23 cellular contexts compared by ENCODE assay signal in the genomic region with DNA sequence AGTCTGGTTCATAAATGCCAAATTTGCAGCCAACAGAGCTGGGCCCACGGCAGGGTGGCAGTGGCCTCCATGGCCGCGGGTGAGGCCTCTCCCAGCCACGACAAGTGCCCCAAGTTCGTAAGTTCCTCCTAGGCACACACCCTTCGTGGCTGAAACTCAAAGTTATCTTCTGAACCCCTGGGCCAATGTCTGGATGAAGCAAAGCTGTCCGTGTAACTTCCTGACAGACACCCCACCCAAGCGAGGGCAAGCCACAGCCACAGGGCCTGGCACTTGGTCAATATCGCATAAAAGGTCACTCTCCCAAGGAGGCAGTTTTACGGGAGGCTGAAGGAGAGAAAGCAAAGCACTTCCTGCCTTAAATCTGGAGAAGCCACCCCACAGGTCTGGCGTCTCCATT. TPM values are rescaled to one million over a fixed set of nuclear protein-coding genes. Genes with fewer than 3 reads are reported as not detected.
"Had no signal": no experiment of that assay in that cellular context is flagged by ENCODE, and none has a peak within 500 bp of the region (broad histone marks: within the 10 kb centered on the region; RNA-seq: fewer than 3 reads in every experiment).

No MANE protein-coding gene starts in this region.

- H3K4me3 Mint-ChIP-seq: activated CD4-positive, alpha-beta memory T cell treated with anti-CD3 and anti-CD28 coated beads, Interleukin-2, amount 10 ng/mL, durations not matched to agents 7 days and 5 days; activated CD4-positive, alpha-beta T cell treated with anti-CD3 and anti-CD28 coated beads, Interleukin-2, amount 10 ng/mL, durations not matched to agents 24 days and 14 days; activated naive CD4-positive, alpha-beta T cell treated with anti-CD3 and anti-CD28 coated beads for 36 hours; activated naive CD8-positive, alpha-beta T cell treated with anti-CD3 and anti-CD28 coated beads, Interleukin-2, amount 10 ng/mL, durations not matched to agents 7 days and 5 days; activated T-cell treated with anti-CD3 and anti-CD28 coated beads, Interleukin-2, amount 50 U/mL, for 72 hours; neural crest cell; T-helper 1 cell treated with Interleukin-12 subunit alpha and Interleukin-12 subunit beta and Interleukin-4 antibody, amounts not matched to agents 30 μg/mL and 1 μg/mL, for 36 hours; type B pancreatic cell had no signal

- H3K36me3 Mint-ChIP-seq: activated naive CD8-positive, alpha-beta T cell treated with anti-CD3 and anti-CD28 coated beads, Interleukin-2, amount 10 ng/mL, durations not matched to agents 7 days and 5 days; type B pancreatic cell had no signal

- H3K27ac ChIP-seq: epithelial cell of prostate, thoracic aorta, VCaP had no signal

- DNase-seq: activated CD4-positive, alpha-beta memory T cell treated with anti-CD3 and anti-CD28 coated beads, Interleukin-2, amount 10 ng/mL, durations not matched to agents 7 days and 5 days; activated CD4-positive, alpha-beta T cell treated with anti-CD3 and anti-CD28 coated beads, Interleukin-2, amount 10 ng/mL, durations not matched to agents 24 days and 14 days; activated effector memory CD4-positive, alpha-beta T cell treated with Interleukin-2 at 50 U/mL for 16 hours; activated naive CD4-positive, alpha-beta T cell treated with anti-CD3 and anti-CD28 coated beads for 36 hours; activated naive CD8-positive, alpha-beta T cell treated with anti-CD3 and anti-CD28 coated beads, Interleukin-2, amount 10 ng/mL, durations not matched to agents 7 days and 5 days; activated T-cell treated with anti-CD3 and anti-CD28 coated beads, Interleukin-2, amount 50 U/mL, for 72 hours; amygdala; cortex of kidney; heart left ventricle; islet precursor cell; left cardiac atrium; mesenchymal stem cell; retina; stimulated activated CD4-positive, alpha-beta T cell treated with anti-CD3 and anti-CD28 coated beads, Interleukin-2, amount 100 ng/mL, for 48 hours; stimulated activated naive CD4-positive, alpha-beta T cell; T1000 had no signal

- H3K27ac Mint-ChIP-seq: activated CD4-positive, alpha-beta memory T cell treated with anti-CD3 and anti-CD28 coated beads, Interleukin-2, amount 10 ng/mL, durations not matched to agents 7 days and 5 days; activated CD4-positive, alpha-beta T cell treated with anti-CD3 and anti-CD28 coated beads, Interleukin-2, amount 10 ng/mL, durations not matched to agents 24 days and 14 days; activated naive CD4-positive, alpha-beta T cell treated with anti-CD3 and anti-CD28 coated beads for 36 hours; activated naive CD8-positive, alpha-beta T cell treated with anti-CD3 and anti-CD28 coated beads, Interleukin-2, amount 10 ng/mL, durations not matched to agents 7 days and 5 days; progenitor cell of endocrine pancreas; T-helper 1 cell treated with Interleukin-12 subunit alpha and Interleukin-12 subunit beta and Interleukin-4 antibody, amounts not matched to agents 30 μg/mL and 1 μg/mL, for 36 hours; type B pancreatic cell had no signal

- H3K27me3 ChIP-seq: heart left ventricle had no signal

- H3K27me3 Mint-ChIP-seq: activated CD4-positive, alpha-beta memory T cell treated with anti-CD3 and anti-CD28 coated beads, Interleukin-2, amount 10 ng/mL, durations not matched to agents 7 days and 5 days; activated CD4-positive, alpha-beta T cell treated with anti-CD3 and anti-CD28 coated beads, Interleukin-2, amount 10 ng/mL, durations not matched to agents 24 days and 14 days; activated naive CD8-positive, alpha-beta T cell treated with anti-CD3 and anti-CD28 coated beads, Interleukin-2, amount 10 ng/mL, durations not matched to agents 7 days and 5 days; progenitor cell of endocrine pancreas; type B pancreatic cell had no signal

- H3K9me3 Mint-ChIP-seq: activated CD4-positive, alpha-beta memory T cell treated with anti-CD3 and anti-CD28 coated beads, Interleukin-2, amount 10 ng/mL, durations not matched to agents 7 days and 5 days; activated CD4-positive, alpha-beta T cell treated with anti-CD3 and anti-CD28 coated beads, Interleukin-2, amount 10 ng/mL, durations not matched to agents 24 days and 14 days; activated naive CD4-positive, alpha-beta T cell treated with anti-CD3 and anti-CD28 coated beads for 36 hours; activated naive CD8-positive, alpha-beta T cell treated with anti-CD3 and anti-CD28 coated beads, Interleukin-2, amount 10 ng/mL, durations not matched to agents 7 days and 5 days; activated T-cell treated with anti-CD3 and anti-CD28 coated beads, Interleukin-2, amount 50 U/mL, for 72 hours; neural crest cell; T-helper 1 cell treated with Interleukin-12 subunit alpha and Interleukin-12 subunit beta and Interleukin-4 antibody, amounts not matched to agents 30 μg/mL and 1 μg/mL, for 36 hours; type B pancreatic cell had no signal

- H3K4me1 Mint-ChIP-seq: activated CD4-positive, alpha-beta T cell treated with anti-CD3 and anti-CD28 coated beads, Interleukin-2, amount 10 ng/mL, durations not matched to agents 24 days and 14 days; activated naive CD8-positive, alpha-beta T cell treated with anti-CD3 and anti-CD28 coated beads, Interleukin-2, amount 10 ng/mL, durations not matched to agents 7 days and 5 days had no signal

- H3K4me3 ChIP-seq: heart left ventricle had no signal

- H3K9me3 ChIP-seq: heart left ventricle, thoracic aorta had no signal

- H3K36me3 ChIP-seq: thoracic aorta had no signal

RNA-seq across cellular contexts. Expression of a gene that starts 44.7 kb away (rescaled TPM):
- polyA plus RNA-seq: heart left ventricle had no signal
